In genomic region chr10:69696073-69696731, GRCh38 we compare ENCODE assay signal across 8 cellular contexts.
DNase-seq lines count a peak whose midpoint lies in the region; ATAC-seq, FAIRE-seq and TF ChIP-seq lines count a peak whose summit lies in the region.

No MANE protein-coding gene starts in this region.

- H3K4me3 ChIP-seq in gastroesophageal sphincter (no peak overlapping the region), small intestine (ENCODE audit: low read depth in 1 of 2, low read length in 2 of 2) (no peak overlapping the region)

- H3K27ac ChIP-seq in gastroesophageal sphincter (no peak overlapping the region), small intestine (ENCODE audit: low read depth in 1 of 2, low read length in 1 of 2) (no peak overlapping the region)

- no peak for TF ChIP-seq POLR2A in gastroesophageal sphincter (IDR thresholded peaks at IDR 0.05)

- H3K36me3 ChIP-seq in gastroesophageal sphincter, result no peaks in the 10 kb centered on the region
- H3K36me3 ChIP-seq in small intestine (ENCODE audit: control insufficient read depth in 2 of 2, insufficient read depth in 2 of 2, low read length in 2 of 2), result no peaks in the 10 kb centered on the region

- H3K4me1 ChIP-seq in gastroesophageal sphincter (no peaks in the 10 kb centered on the region), small intestine (ENCODE audit: control insufficient read depth in 2 of 2, insufficient read depth in 1 of 2, low read depth in 1 of 2, low read length in 1 of 2) (no peaks in the 10 kb centered on the region)

- 72 to 73% methylated on average over 5 to 9 of the region's 9 CpGs for WGBS in gastroesophageal sphincter (ENCODE audit: low coverage in 1 of 2), 2 donors
- 59 to 67% (median 64%) methylated on average over 9 of the region's 9 CpGs for WGBS in small intestine, 3 donors

- H3K27me3 ChIP-seq in gastroesophageal sphincter, result peaks cover 12% of the 10 kb centered on the region
- H3K27me3 ChIP-seq in small intestine (ENCODE audit: control insufficient read depth in 2 of 2, insufficient read depth in 2 of 2, low read length in 2 of 2), result no peaks in the 10 kb centered on the region

- TF ChIP-seq EP300 in gastroesophageal sphincter (IDR thresholded peaks at IDR 0.05), result no peak

- CTCF ChIA-PET in HEK293T (lab: Yijun Ruan, JAX), result interaction anchor here (0.6 to 3.3 kb wide), 2 partner anchors 11 to 145 kb away, joined by 3 to 17 read pairs; no protein-coding TSS in a partner anchor

- no peak for ATAC-seq in gastroesophageal sphincter

- no peak for FAIRE-seq in small intestine (lab: Jason Lieb, UNC)

- POLR2A ChIA-PET in HEK293T (lab: Yijun Ruan, JAX), result no interaction called here

- H3K9me3 ChIP-seq in gastroesophageal sphincter (no peaks in the 10 kb centered on the region), small intestine (ENCODE audit: control insufficient read depth, low read depth) (no peaks in the 10 kb centered on the region)

- DNase-seq in COLO668 (lab: John Stamatoyannopoulos, UW; ENCODE audit: unreplicated experiment) (peak; percentile 16), HEK293T (ENCODE audit: extremely low spot score) (peak; percentile 77), SW 1271 (lab: John Stamatoyannopoulos, UW) (peak; percentile 49 to 79), small intestine (peak; percentile 50), NCI-H2171 treated with DMSO at 0.1 percent for 48 hours (lab: John Stamatoyannopoulos, UW) (no peak), SKM-1 (lab: John Stamatoyannopoulos, UW; ENCODE audit: unreplicated experiment) (no peak), superior temporal gyrus (ENCODE audit: extremely low spot score) (no peak)

- peak in 3 of 4 experiments; percentile 9 to 43 (median 18) for TF ChIP-seq CTCF in gastroesophageal sphincter (IDR thresholded peaks at IDR 0.05)

TF ChIP-seq in HEK293T, 16 proteins besides CTCF, POLR2A, EP300 and RAD21:
- no peak for TF ChIP-seq SP1 (IDR thresholded peaks at IDR 0.05)
- TF ChIP-seq TARDBP (IDR thresholded peaks at IDR 0.05), result no peak
- no peak for TF ChIP-seq NFRKB (IDR thresholded peaks at IDR 0.05)
- no peak for TF ChIP-seq BHLHE40 (IDR thresholded peaks at IDR 0.05; ENCODE audit: borderline replicate concordance)

Comparison
In these comparisons a context has a peak if more than half of its experiments do, and no peak if none do; other contexts are left out.
1. DNase-seq: peak in COLO668 (single experiment), HEK293T (single experiment), SW 1271 (2 of 2) and small intestine (single experiment); none in NCI-H2171 treated with DMSO at 0.1 percent for 48 hours (single experiment), SKM-1 (single experiment) and superior temporal gyrus (single experiment).